ENCODE assay signal across 8 cellular contexts in genomic region chr9:34701769-34702736, GRCh38. TPM values are rescaled to one million over a fixed set of nuclear protein-coding genes. Genes with fewer than 3 reads are reported as not detected.
A peak's percentile ranks its signal among the peaks of the same experiment; 100 is the strongest.
DNase-seq lines count a peak whose midpoint lies in the region; ATAC-seq and TF ChIP-seq lines count a peak whose summit lies in the region.

No MANE protein-coding gene starts in this region.

- no peaks in the 10 kb centered on the region for H3K27me3 ChIP-seq in BE2C

- H3K4me3 ChIP-seq in BE2C (ENCODE audit: low read depth, low read length) (peak overlapping the region; percentile 82), LNCaP clone FGC (ENCODE audit: low read depth, low read length) (peak overlapping the region; percentile 54)

- no peaks in the 10 kb centered on the region for H3K36me3 Mint-ChIP-seq in activated naive CD8-positive, alpha-beta T cell

- peak; percentile 97 for ATAC-seq in SK-N-SH treated with all-trans-retinoic acid at 6 μM for 48 hours

- H3K27ac Mint-ChIP-seq in activated naive CD8-positive, alpha-beta T cell, result peak overlapping the region; percentile 64

- peaks cover 3% of the 10 kb centered on the region for H3K27me3 Mint-ChIP-seq in activated naive CD8-positive, alpha-beta T cell

- H3K4me1 Mint-ChIP-seq in activated naive CD8-positive, alpha-beta T cell (ENCODE audit: low read depth), result peaks cover 8% of the 10 kb centered on the region

- H3K4me1 ChIP-seq in BE2C, result no peaks in the 10 kb centered on the region

- no peaks in the 10 kb centered on the region for H3K9me3 Mint-ChIP-seq in activated naive CD8-positive, alpha-beta T cell (ENCODE audit: low read depth)

- peak; percentile 99 for TF ChIP-seq CTCF in BE2C (IDR thresholded peaks at IDR 0.05; ENCODE audit: low read depth, low read length)
- peak; percentile 100 for TF ChIP-seq CTCF in GM20000 (IDR thresholded peaks at IDR 0.05; ENCODE audit: extremely low read depth, missing control alignments)
- TF ChIP-seq CTCF in LNCaP clone FGC (IDR thresholded peaks at IDR 0.05; ENCODE audit: control insufficient read depth, extremely low read depth, insufficient read depth), result peak; percentile 99

- no peaks in the 10 kb centered on the region for H3K9me3 ChIP-seq in BE2C

- H3K4me3 Mint-ChIP-seq in activated naive CD8-positive, alpha-beta T cell, result peak overlapping the region; percentile 93

- DNase-seq in BE2C (peak; percentile 87), GM20000 (ENCODE audit: low spot score) (peak; percentile 91), LNCaP clone FGC (ENCODE audit: low read depth) (no peak), glomerular visceral epithelial cell (ENCODE audit: extremely low spot score) (peak; percentile 70), occipital lobe (lab: John Stamatoyannopoulos, UW) (peak; percentile 77), superior temporal gyrus (ENCODE audit: extremely low spot score) (peak; percentile 90)

- H3K36me3 ChIP-seq in BE2C, result no peaks in the 10 kb centered on the region

TF ChIP-seq in SK-N-SH treated with all-trans-retinoic acid at 6 μM for 48 hours, 23 proteins besides CTCF, POLR2A, EP300 and RAD21:
- TF ChIP-seq RARB (CRISPR knock-in tag; IDR thresholded peaks at IDR 0.05) (no peak), TCF4 (CRISPR knock-in tag; IDR thresholded peaks at IDR 0.05; ENCODE audit: borderline replicate concordance) (no peak), ZNF70 (CRISPR knock-in tag; IDR thresholded peaks at IDR 0.05) (no peak), BACH2 (CRISPR knock-in tag; IDR thresholded peaks at IDR 0.05; ENCODE audit: borderline replicate concordance) (no peak), TOX (CRISPR knock-in tag; IDR thresholded peaks at IDR 0.05; ENCODE audit: borderline replicate concordance) (no peak), ISL1 (CRISPR knock-in tag; IDR thresholded peaks at IDR 0.05) (no peak), ZFP3 (CRISPR knock-in tag; IDR thresholded peaks at IDR 0.05) (no peak), ZNF8 (CRISPR knock-in tag; IDR thresholded peaks at IDR 0.05) (no peak), ESRRG (CRISPR knock-in tag; IDR thresholded peaks at IDR 0.05) (no peak), CSRNP3 (CRISPR knock-in tag; IDR thresholded peaks at IDR 0.05) (no peak), ZNF565 (CRISPR knock-in tag; conservative IDR thresholded peaks at IDR 0.05; ENCODE audit: low read depth) (no peak)
- TF ChIP-seq, protein P1, sequence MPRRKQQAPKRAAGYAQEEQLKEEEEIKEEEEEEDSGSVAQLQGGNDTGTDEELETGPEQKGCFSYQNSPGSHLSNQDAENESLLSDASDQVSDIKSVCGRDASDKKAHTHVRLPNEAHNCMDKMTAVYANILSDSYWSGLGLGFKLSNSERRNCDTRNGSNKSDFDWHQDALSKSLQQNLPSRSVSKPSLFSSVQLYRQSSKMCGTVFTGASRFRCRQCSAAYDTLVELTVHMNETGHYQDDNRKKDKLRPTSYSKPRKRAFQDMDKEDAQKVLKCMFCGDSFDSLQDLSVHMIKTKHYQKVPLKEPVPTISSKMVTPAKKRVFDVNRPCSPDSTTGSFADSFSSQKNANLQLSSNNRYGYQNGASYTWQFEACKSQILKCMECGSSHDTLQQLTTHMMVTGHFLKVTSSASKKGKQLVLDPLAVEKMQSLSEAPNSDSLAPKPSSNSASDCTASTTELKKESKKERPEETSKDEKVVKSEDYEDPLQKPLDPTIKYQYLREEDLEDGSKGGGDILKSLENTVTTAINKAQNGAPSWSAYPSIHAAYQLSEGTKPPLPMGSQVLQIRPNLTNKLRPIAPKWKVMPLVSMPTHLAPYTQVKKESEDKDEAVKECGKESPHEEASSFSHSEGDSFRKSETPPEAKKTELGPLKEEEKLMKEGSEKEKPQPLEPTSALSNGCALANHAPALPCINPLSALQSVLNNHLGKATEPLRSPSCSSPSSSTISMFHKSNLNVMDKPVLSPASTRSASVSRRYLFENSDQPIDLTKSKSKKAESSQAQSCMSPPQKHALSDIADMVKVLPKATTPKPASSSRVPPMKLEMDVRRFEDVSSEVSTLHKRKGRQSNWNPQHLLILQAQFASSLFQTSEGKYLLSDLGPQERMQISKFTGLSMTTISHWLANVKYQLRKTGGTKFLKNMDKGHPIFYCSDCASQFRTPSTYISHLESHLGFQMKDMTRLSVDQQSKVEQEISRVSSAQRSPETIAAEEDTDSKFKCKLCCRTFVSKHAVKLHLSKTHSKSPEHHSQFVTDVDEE (CRISPR knock-in tag; IDR thresholded peaks at IDR 0.05), result no peak
- TF ChIP-seq, protein P2, sequence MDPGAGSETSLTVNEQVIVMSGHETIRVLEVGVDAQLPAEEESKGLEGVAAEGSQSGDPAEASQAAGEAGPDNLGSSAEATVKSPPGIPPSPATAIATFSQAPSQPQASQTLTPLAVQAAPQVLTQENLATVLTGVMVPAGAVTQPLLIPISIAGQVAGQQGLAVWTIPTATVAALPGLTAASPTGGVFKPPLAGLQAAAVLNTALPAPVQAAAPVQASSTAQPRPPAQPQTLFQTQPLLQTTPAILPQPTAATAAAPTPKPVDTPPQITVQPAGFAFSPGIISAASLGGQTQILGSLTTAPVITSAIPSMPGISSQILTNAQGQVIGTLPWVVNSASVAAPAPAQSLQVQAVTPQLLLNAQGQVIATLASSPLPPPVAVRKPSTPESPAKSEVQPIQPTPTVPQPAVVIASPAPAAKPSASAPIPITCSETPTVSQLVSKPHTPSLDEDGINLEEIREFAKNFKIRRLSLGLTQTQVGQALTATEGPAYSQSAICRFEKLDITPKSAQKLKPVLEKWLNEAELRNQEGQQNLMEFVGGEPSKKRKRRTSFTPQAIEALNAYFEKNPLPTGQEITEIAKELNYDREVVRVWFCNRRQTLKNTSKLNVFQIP (CRISPR knock-in tag; IDR thresholded peaks at IDR 0.05; ENCODE audit: borderline replicate concordance, low read depth), result no peak
TF ChIP-seq in SK-N-SH treated with all-trans-retinoic acid at 6 μM for 48 hours: peak in this region for 0.

RNA-seq across cellular contexts. Expression of gene CCL21, which starts 7.9 kb away (rescaled TPM):
- not detected for polyA plus RNA-seq in BE2C (2012; ENCODE audit: insufficient read depth, insufficient read length, low read depth)
- total RNA-seq in occipital lobe, result not detected

RNA-seq across cellular contexts. Expression of gene CCL19, which starts 11.0 kb away (rescaled TPM):
- polyA plus RNA-seq in BE2C (2012; ENCODE audit: insufficient read depth, insufficient read length, low read depth), result not detected
- total RNA-seq in occipital lobe, result not detected

RNA-seq across cellular contexts. Expression of gene CCL27, which starts 39.6 kb away (rescaled TPM):
- polyA plus RNA-seq in BE2C (2012; ENCODE audit: insufficient read depth, insufficient read length, low read depth), result not detected
- total RNA-seq in occipital lobe, result 0.31 TPM

RNA-seq across cellular contexts. Expression of gene IL11RA, which starts 50.1 kb away (rescaled TPM):
- 32.9 TPM for polyA plus RNA-seq in BE2C (2012; ENCODE audit: insufficient read depth, insufficient read length, low read depth)
- total RNA-seq in occipital lobe, result 5.0 TPM

RNA-seq across cellular contexts. Expression of gene GALT, which starts 55.6 kb away (rescaled TPM):
- polyA plus RNA-seq in BE2C (2012; ENCODE audit: insufficient read depth, insufficient read length, low read depth), result 58.3 TPM
- 32.4 TPM for total RNA-seq in occipital lobe
